12 cellular contexts compared by ENCODE assay signal in genomic region chr7:98398567-98399372, GRCh38. TPM values are rescaled to one million over a fixed set of nuclear protein-coding genes. Genes with fewer than 3 reads are reported as not detected.
DNase-seq lines count a peak whose midpoint lies in the region; ATAC-seq, FAIRE-seq and TF ChIP-seq lines count a peak whose summit lies in the region.
"Had no signal": no experiment of that assay in that cellular context is flagged by ENCODE, and none has a peak within 500 bp of the region (broad histone marks: within the 10 kb centered on the region; RNA-seq: fewer than 3 reads in every experiment).

No MANE protein-coding gene starts in this region.

- CTCF ChIA-PET in K562 (lab: Yijun Ruan, JAX; ENCODE audit: low intra/inter-chr PET ratio): interaction anchor here (0.6 to 0.7 kb wide), 2 partner anchors 12 to 98 kb away, joined by 3 to 4 read pairs; no protein-coding TSS in a partner anchor

- H3K36me3 ChIP-seq in HUES64 (ENCODE audit: insufficient read depth, low read length) (no peaks in the 10 kb centered on the region), K562 (ENCODE audit: control insufficient read depth, insufficient read depth, low read length) (no peaks in the 10 kb centered on the region), liver (ENCODE audit: control insufficient read depth in 4 of 4, insufficient read depth in 3 of 4, low read depth in 1 of 4, low read length in 3 of 4) (no peaks in the 10 kb centered on the region)

- TF ChIP-seq RAD21 in K562 (CRISPR knock-in tag; conservative IDR thresholded peaks at IDR 0.05 in 1 of 2, IDR thresholded peaks at IDR 0.05 in 1 of 2) (no peak), liver (IDR thresholded peaks at IDR 0.05) (no peak)

- H3K79me2 ChIP-seq in K562 (ENCODE audit: control insufficient read depth, insufficient read depth, low read length): peaks cover 43% of the 10 kb centered on the region

- peak; percentile 82 for FAIRE-seq in K562 (lab: Jason Lieb, UNC)
- FAIRE-seq: colon, islet of Langerhans had no signal

- in situ Hi-C loops in K562 (cut with MboI): no loop called here

- H3K27me3 ChIP-seq in HUES64 (ENCODE audit: insufficient read depth, low read length) (no peaks in the 10 kb centered on the region), K562 (ENCODE audit: control insufficient read depth in 2 of 2, insufficient read depth in 2 of 2, low read length in 2 of 2) (peaks cover 3 to 17% of the 10 kb centered on the region in 2 experiments; a peak in 4 of 5 replicates), liver (ENCODE audit: control insufficient read depth in 4 of 4, insufficient read depth in 4 of 4, low read length in 3 of 4) (no peaks in the 10 kb centered on the region)

- TF ChIP-seq EP300 in K562 (IDR thresholded peaks at IDR 0.05; ENCODE audit: low read length): no peak; the same call in 1 of the 2 replicates

- H3K9me1 ChIP-seq in K562 (ENCODE audit: control insufficient read depth, insufficient read depth, low read length): no peaks in the 10 kb centered on the region

- peak; percentile 33 for ATAC-seq in K562
- ATAC-seq in GM19467 (IDR thresholded peaks at IDR 0.05; ENCODE audit: unreplicated experiment): no peak

- H3K4me2 ChIP-seq in K562 (ENCODE audit: insufficient read depth, low read length): peak overlapping the region; percentile 71

- peak; percentile 20 for DNase-seq in AG10803 (ENCODE audit: low read depth)
- peak in 1 of 4 experiments; percentile 55 for DNase-seq in K562 (ENCODE audit: extremely low read depth in 1 of 4, low spot score in 3 of 4)
- no peak for DNase-seq in NOMO-1 treated with DMSO at 0.1 percent for 48 hours (lab: John Stamatoyannopoulos, UW; ENCODE audit: unreplicated experiment)
- DNase-seq in ecto neural progenitor cell (ENCODE audit: low spot score): no peak
- no peak for DNase-seq in activated CD4-positive, CD25-positive, alpha-beta regulatory T cell (lab: John Stamatoyannopoulos, UW)
- DNase-seq: activated CD8-positive, alpha-beta memory T cell treated with anti-CD3 and anti-CD28 coated beads, Interleukin-2, amount 50 U/mL, for 48 hours; SIG-M5 had no signal

- H3K4me3 ChIP-seq in AG10803 (ENCODE audit: low read length): peak overlapping the region; percentile 76
- peak overlapping the region; percentile 88 for H3K4me3 ChIP-seq in HUES64 (ENCODE audit: low read length)
- peak overlapping the region; percentile 66 for H3K4me3 ChIP-seq in K562
- peak overlapping the region in 1 of 3 donors; percentile 24 for H3K4me3 ChIP-seq in liver (ENCODE audit: low read depth in 1 of 3, low read length in 3 of 3)

- WGBS in HUES64: 85% methylated on average over 20 of the region's 20 CpGs
- WGBS in K562 (ENCODE audit: insufficient coverage, low coverage, missing lambda C conversion rate): 19% methylated on average over 19 of the region's 20 CpGs
- 42% methylated on average over 20 of the region's 20 CpGs for WGBS in liver

- H3K27ac ChIP-seq in HUES64 (ENCODE audit: low read depth, low read length): no peak overlapping the region
- H3K27ac ChIP-seq in K562 (ENCODE audit: extremely low read depth, low read depth, low read length): peak overlapping the region; percentile 73
- peak overlapping the region; percentile 40 to 70 for H3K27ac ChIP-seq in liver (ENCODE audit: low read depth in 1 of 2, low read length in 2 of 2)

- TF ChIP-seq CTCF in AG10803 (conservative IDR thresholded peaks at IDR 0.05; ENCODE audit: low read length) (no peak), K562 (IDR thresholded peaks at IDR 0.05 in 2 of 3, conservative IDR thresholded peaks at IDR 0.05 in 1 of 3; ENCODE audit: insufficient read depth in 2 of 3, low read depth in 1 of 3, low read length in 3 of 3) (no peak), liver (IDR thresholded peaks at IDR 0.05; ENCODE audit: low read depth, low read length, missing input control) (no peak)

- H4K20me1 ChIP-seq in K562 (replicated peaks; ENCODE audit: control insufficient read depth, insufficient read depth, low read length): 0 out of 2 replicates have a peak, but pooled peaks cover 4% of the 10 kb centered on the region

- H2AFZ ChIP-seq in K562 (ENCODE audit: low read depth, low read length): peak overlapping the region; percentile 49

- TF ChIP-seq POLR2A in K562 (conservative IDR thresholded peaks at IDR 0.05): no peak

- H3K9me3 ChIP-seq in HUES64 (ENCODE audit: insufficient read depth, low read depth, low read length) (no peaks in the 10 kb centered on the region), K562 (replicated peaks; ENCODE audit: control insufficient read depth, insufficient read depth, low read depth, low read length) (no peaks in the 10 kb centered on the region), liver (ENCODE audit: control insufficient read depth in 4 of 4, low read length in 3 of 4) (no peaks in the 10 kb centered on the region)

- peaks cover 19% of the 10 kb centered on the region for H3K4me1 ChIP-seq in HUES64 (ENCODE audit: insufficient read depth, low read length)
- peaks cover 8 to 13% of the 10 kb centered on the region in 2 experiments; a peak in 4 of 5 replicates for H3K4me1 ChIP-seq in K562 (replicated peaks in 1 of 2; ENCODE audit: control insufficient read depth in 2 of 2, insufficient read depth in 2 of 2, low read length in 2 of 2)
- peaks cover 0 to 19% (median 7%) of the 10 kb centered on the region in 4 donors for H3K4me1 ChIP-seq in liver (ENCODE audit: control insufficient read depth in 4 of 4, insufficient read depth in 4 of 4, low read length in 3 of 4)

- BruUV-seq in K562 (replicated peaks; lab: Mats Ljungman, UMichigan): TSS peak; percentile 51

- POLR2A ChIA-PET in K562 (lab: Yijun Ruan, JAX): interaction anchor here (1.7 kb wide), 1 partner anchor 10 kb away, joined by 8 read pairs; no protein-coding TSS in a partner anchor

- intact Hi-C loops in K562 (cut with micrococcal nuclease): loop anchor here (2.0 kb wide), 1 partner anchor 38 kb away; no protein-coding TSS in a partner anchor

- no peak overlapping the region for H3K9ac ChIP-seq in HUES64 (ENCODE audit: low read depth, low read length)
- H3K9ac ChIP-seq in K562 (ENCODE audit: insufficient read depth in 1 of 2, low read depth in 2 of 2, low read length in 2 of 2): peak overlapping the region; percentile 1 to 65; a peak in 3 of 4 replicates
- H3K9ac ChIP-seq in liver (ENCODE audit: low read depth in 1 of 2, low read length in 2 of 2): peak overlapping the region in 1 of 2 donors; percentile 56

TF ChIP-seq in K562, 482 proteins besides CTCF, POLR2A, EP300 and RAD21 (continues in another document):
- TF ChIP-seq E2F1 (CRISPR knock-in tag; IDR thresholded peaks at IDR 0.05): 0 out of 2 replicates have a peak, but pooled peaks have one; percentile 55
- TF ChIP-seq TEAD1 (CRISPR knock-in tag; IDR thresholded peaks at IDR 0.05): 0 out of 4 replicates have a peak, but pooled peaks of 1 of the 2 experiments have one; percentile 36
- no peak for TF ChIP-seq LARP7 (IDR thresholded peaks at IDR 0.05)
- no peak for TF ChIP-seq SIRT6 (IDR thresholded peaks at IDR 0.05; ENCODE audit: low read depth, low read length)
- peak; percentile 80 for TF ChIP-seq ZNF316 (IDR thresholded peaks at IDR 0.05)

TF ChIP-seq in liver, 16 proteins besides CTCF, POLR2A, EP300 and RAD21 (continues in another document):
- no peak for TF ChIP-seq ZBTB33 (IDR thresholded peaks at IDR 0.05)
- TF ChIP-seq NR2F2 (IDR thresholded peaks at IDR 0.05): no peak
- no peak for TF ChIP-seq SP1 (IDR thresholded peaks at IDR 0.05)

RNA-seq across cellular contexts. Expression of gene BAIAP2L1, which starts 2.1 kb away (rescaled TPM):
- 17.7 TPM for polyA plus RNA-seq in HUES64 (2013, experiment 1 of 2)
- 19.3 TPM for polyA plus RNA-seq in HUES64 (2013, experiment 2 of 2)
- total RNA-seq in K562 (2011; cell fraction: chromatin; rRNA removed; ENCODE audit: low replicate concordance): 35.2 and 53.3 TPM in 2 replicates
- total RNA-seq in K562 (2011; cell fraction: nucleolus; rRNA removed): 19.8 and 20.0 TPM in 2 replicates
- total RNA-seq in K562 (2011; cell fraction: nucleoplasm; rRNA removed): 22.5 and 27.7 TPM in 2 replicates
- total RNA-seq in K562 (2014; rRNA removed) (8.6 and 12.2 TPM in 2 replicates), K562 (2014; rRNA removed; fragmentation: Illumina TruSeq; extraction: Trizol) (15.5 and 19.5 TPM in 2 replicates), K562 (2015; rRNA removed; fragmentation: Illumina TruSeq; extraction: Trizol) (11.1 and 12.0 TPM in 2 replicates), K562 (2021) (22.0 and 22.9 TPM in 2 replicates), liver (1 to 10 TPM; 5.4 to 8.6 TPM)
- polyA plus RNA-seq in K562 (2011; rRNA removed) (14.4 and 19.0 TPM in 2 replicates), K562 (2014; fragmentation: Illumina TruSeq; extraction: Trizol) (21.8 and 29.8 TPM in 2 replicates), K562 (2014; fragmentation: Nextera tagmentation; extraction: Ambion mirVana) (1 to 10 TPM; 4.2 to 4.3 TPM), K562 (2014; rRNA removed) (15.0 and 16.4 TPM in 2 replicates), liver (1 to 10 TPM; 8.7 to 8.9 TPM)
- 10.7 and 13.6 TPM in 2 replicates for polyA plus RNA-seq in K562 (2011; cell fraction: cytosol; rRNA removed)
- 11.9 and 21.6 TPM in 2 replicates for polyA plus RNA-seq in K562 (2011; cell fraction: nucleus; rRNA removed)
- polyA plus RNA-seq in K562 (2012): 10.9 and 18.9 TPM in 2 replicates
- 12.8 and 14.0 TPM in 2 replicates for polyA minus RNA-seq in K562 (2011; rRNA and poly(A)+ RNA removed)
- polyA minus RNA-seq in K562 (2011; cell fraction: cytosol; rRNA and poly(A)+ RNA removed): 7.5 and 10.7 TPM in 2 replicates
- polyA minus RNA-seq in K562 (2011; cell fraction: nucleus; rRNA and poly(A)+ RNA removed): 13.1 and 15.9 TPM in 2 replicates
